Comparison of ENCODE assay signal across 8 cellular contexts in genomic region chr10:23344251-23344841, GRCh38. TPM values are rescaled to one million over a fixed set of nuclear protein-coding genes. Genes with fewer than 3 reads are reported as not detected.
A peak's percentile ranks its signal among the peaks of the same experiment; 100 is the strongest.
DNase-seq lines count a peak whose midpoint lies in the region; ATAC-seq, FAIRE-seq and TF ChIP-seq lines count a peak whose summit lies in the region.

TSS of gene C10orf67 (minus strand) at chr10:23344797. CDS start at chr10:23344774, 23 bp downstream.

- H3K9ac ChIP-seq in neuronal stem cell (ENCODE audit: low read depth, low read length, poor library complexity) = peak within 1 kb of the TSS; percentile 77

- no peak for ATAC-seq in GM18873 (IDR thresholded peaks at IDR 0.05; ENCODE audit: low FRiP score, unreplicated experiment)
- ATAC-seq in GM18502 (IDR thresholded peaks at IDR 0.05; ENCODE audit: poor library complexity, unreplicated experiment) = no peak

- H3K36me3 ChIP-seq in neuronal stem cell (replicated peaks in 1 of 2; ENCODE audit: control insufficient read depth in 2 of 2, insufficient read depth in 2 of 2, low read length in 2 of 2) = no peaks in the 10 kb centered on the region
- H3K36me3 ChIP-seq in OCI-LY7 (ENCODE audit: insufficient read depth, low read length) = no peaks in the 10 kb centered on the region

- H3K14ac ChIP-seq in neuronal stem cell (ENCODE audit: low read length) = no peak within 1 kb of the TSS

- H3K4me2 ChIP-seq in neuronal stem cell (ENCODE audit: insufficient read depth, low read length, poor library complexity, severe bottlenecking) (peak within 1 kb of the TSS; percentile 89), OCI-LY7 (ENCODE audit: low read length) (no peak within 1 kb of the TSS)

- H3K79me2 ChIP-seq in OCI-LY7 (ENCODE audit: insufficient read depth, low read depth, low read length) = no peaks in the 10 kb centered on the region

- peak; percentile 82 for DNase-seq in EL
- DNase-seq in HTR-8/SVneo (ENCODE audit: insufficient read length, low spot score) = peak; percentile 38
- peak; percentile 78 for DNase-seq in globus pallidus (ENCODE audit: low spot score)
- DNase-seq in neuronal stem cell (ENCODE audit: low spot score) = peak; percentile 32
- no peak for DNase-seq in OCI-LY7 (ENCODE audit: low spot score)

- H3K4me3 ChIP-seq in neuronal stem cell (ENCODE audit: low read length in 2 of 2) = peak within 1 kb of the TSS; percentile 56 to 91
- no peak within 1 kb of the TSS for H3K4me3 ChIP-seq in OCI-LY7 (ENCODE audit: low read depth, low read length, poor library complexity, severe bottlenecking)

- H3K4me3 Mint-ChIP-seq in activated naive CD4-positive, alpha-beta T cell treated with anti-CD3 and anti-CD28 coated beads, Interleukin-2, amount 50 U/mL, for 24 hours = peak within 1 kb of the TSS; percentile 93

- H3K9me3 Mint-ChIP-seq in activated naive CD4-positive, alpha-beta T cell treated with anti-CD3 and anti-CD28 coated beads, Interleukin-2, amount 50 U/mL, for 24 hours = no peaks in the 10 kb centered on the region

- peak within 1 kb of the TSS; percentile 35 for H3K27ac ChIP-seq in neuronal stem cell (replicated peaks; ENCODE audit: low read length)
- no peak within 1 kb of the TSS for H3K27ac ChIP-seq in OCI-LY7 (ENCODE audit: low read depth, low read length, poor library complexity, severe bottlenecking)

- no peaks in the 10 kb centered on the region for H3K27me3 ChIP-seq in neuronal stem cell (ENCODE audit: control insufficient read depth in 3 of 3, insufficient read depth in 3 of 3, low read depth in 1 of 3, low read length in 3 of 3)

- H3K4ac ChIP-seq in neuronal stem cell (ENCODE audit: low read length) = no peak within 1 kb of the TSS

- no peak within 1 kb of the TSS for H2BK12ac ChIP-seq in neuronal stem cell (ENCODE audit: low read length)

- peak within 1 kb of the TSS; percentile 98 for H3K18ac ChIP-seq in neuronal stem cell (ENCODE audit: low read length)

- no peak within 1 kb of the TSS for H4K91ac ChIP-seq in neuronal stem cell (ENCODE audit: low read depth, low read length, poor library complexity)

- H3K23ac ChIP-seq in neuronal stem cell (ENCODE audit: low read depth, low read length, poor library complexity) = peak within 1 kb of the TSS; percentile 65

- no peak within 1 kb of the TSS for H2BK15ac ChIP-seq in neuronal stem cell (ENCODE audit: low read length)

- intact Hi-C loops in OCI-LY7 (cut with micrococcal nuclease; ENCODE audit: unreplicated experiment) = no loop called here

- no CpG with 5 or more reads among the region's 31 CpGs for WGBS in neuronal stem cell (ENCODE audit: extremely low coverage in 2 of 2, insufficient read length in 2 of 2, insufficient replicate concordance in 1 of 2), 2 donors

- H3K27ac Mint-ChIP-seq in activated naive CD4-positive, alpha-beta T cell treated with anti-CD3 and anti-CD28 coated beads, Interleukin-2, amount 50 U/mL, for 24 hours = peak within 1 kb of the TSS; percentile 92

- H3K9me2 ChIP-seq in OCI-LY7 (ENCODE audit: insufficient read depth, low read length) = no peaks in the 10 kb centered on the region

- H3K79me1 ChIP-seq in neuronal stem cell (ENCODE audit: low read depth, low read length) = no peaks in the 10 kb centered on the region

- no peak for TF ChIP-seq CTCF in OCI-LY7 (conservative IDR thresholded peaks at IDR 0.05; ENCODE audit: low read length)

- BruUV-seq in OCI-LY7 (replicated peaks; lab: Mats Ljungman, UMichigan) = no TSS peak

- H3K9me3 ChIP-seq in neuronal stem cell (replicated peaks in 1 of 2; ENCODE audit: control insufficient read depth in 2 of 2, insufficient read depth in 1 of 2, low read depth in 1 of 2, low read length in 2 of 2) = no peaks in the 10 kb centered on the region
- no peaks in the 10 kb centered on the region for H3K9me3 ChIP-seq in OCI-LY7 (ENCODE audit: low read length)

- H4K20me1 ChIP-seq in OCI-LY7 (ENCODE audit: insufficient read depth, low read length) = no peaks in the 10 kb centered on the region

- H3K4me1 ChIP-seq in neuronal stem cell (ENCODE audit: control insufficient read depth in 2 of 2, insufficient read depth in 1 of 2, low read depth in 1 of 2, low read length in 2 of 2) (peaks cover 7 to 17% of the 10 kb centered on the region in 2 donors), OCI-LY7 (ENCODE audit: insufficient read depth, low read length, poor library complexity, severe bottlenecking) (no peaks in the 10 kb centered on the region)

- no peak within 1 kb of the TSS for H2AK5ac ChIP-seq in neuronal stem cell (ENCODE audit: low read depth, low read length)

- H3K36me3 Mint-ChIP-seq in activated naive CD4-positive, alpha-beta T cell treated with anti-CD3 and anti-CD28 coated beads, Interleukin-2, amount 50 U/mL, for 24 hours = no peaks in the 10 kb centered on the region

- POLR2A ChIA-PET in OCI-LY7 (lab: Charles Lee) = no interaction called here

- peak within 1 kb of the TSS; percentile 54 for H2BK120ac ChIP-seq in neuronal stem cell (ENCODE audit: low read depth, low read length)

- CTCF ChIA-PET in OCI-LY7 (lab: Charles Lee; ENCODE audit: unreplicated experiment) = no interaction called here

- peak; percentile 64 for FAIRE-seq in HTR-8/SVneo (lab: Jason Lieb, UNC)

- no peak within 1 kb of the TSS for H2BK5ac ChIP-seq in neuronal stem cell (ENCODE audit: low read length)

- H3K4me1 Mint-ChIP-seq in activated naive CD4-positive, alpha-beta T cell treated with anti-CD3 and anti-CD28 coated beads, Interleukin-2, amount 50 U/mL, for 24 hours = peaks cover 43% of the 10 kb centered on the region

- no peak within 1 kb of the TSS for H4K8ac ChIP-seq in neuronal stem cell (ENCODE audit: low read depth, low read length)

- H2AFZ ChIP-seq in neuronal stem cell (ENCODE audit: low read length) = peak within 1 kb of the TSS; percentile 96
- no peak within 1 kb of the TSS for H2AFZ ChIP-seq in OCI-LY7 (ENCODE audit: low read length)

- H3K27me3 Mint-ChIP-seq in activated naive CD4-positive, alpha-beta T cell treated with anti-CD3 and anti-CD28 coated beads, Interleukin-2, amount 50 U/mL, for 24 hours = no peaks in the 10 kb centered on the region

RNA-seq across cellular contexts. Expression of gene C10orf67, which starts in this region (rescaled TPM):
- polyA plus RNA-seq in neuronal stem cell (2013, experiment 1 of 2) = 0.24 TPM
- 0.14 TPM for polyA plus RNA-seq in neuronal stem cell (2013, experiment 2 of 2)
- total RNA-seq in OCI-LY7 (2014; rRNA removed; shearing (Covaris generic)) = not detected in 2 replicates
- total RNA-seq in OCI-LY7 (2022) = not detected in 2 replicates
